19 cellular contexts compared by ENCODE assay signal in genomic region chr9:6869081-6869948, GRCh38.
DNase-seq lines count a peak whose midpoint lies in the region; ATAC-seq and TF ChIP-seq lines count a peak whose summit lies in the region.
"Had no signal": no experiment of that assay in that cellular context is flagged by ENCODE, and none has a peak within 500 bp of the region (broad histone marks: within the 10 kb centered on the region; RNA-seq: fewer than 3 reads in every experiment).

No MANE protein-coding gene starts in this region.

- H3K27me3 Mint-ChIP-seq in H9 (ENCODE audit: low read depth) = no peaks in the 10 kb centered on the region
- no peaks in the 10 kb centered on the region for H3K27me3 Mint-ChIP-seq in activated CD8-positive, alpha-beta T cell treated with anti-CD3 and anti-CD28 coated beads, Interleukin-2, amount 10 ng/mL, durations not matched to agents 7 days and 5 days (ENCODE audit: low read depth)

- H3K18ac ChIP-seq in H9 (ENCODE audit: insufficient read length, low read depth, low read length) = no peak overlapping the region

- H3K27me3 ChIP-seq in H9 (ENCODE audit: insufficient read depth, low read length) (no peaks in the 10 kb centered on the region), gastroesophageal sphincter (no peaks in the 10 kb centered on the region)
- H3K27me3 ChIP-seq: adrenal gland, dorsolateral prefrontal cortex, pancreas, spleen had no signal

- no peak overlapping the region for H2BK15ac ChIP-seq in H9 (ENCODE audit: low read depth, low read length)

- no peak overlapping the region for H2BK20ac ChIP-seq in H9 (ENCODE audit: low read depth, low read length, poor library complexity, severe bottlenecking)

- H3K27ac Mint-ChIP-seq in H9 = peak overlapping the region; percentile 17 to 73 (median 66); a peak in 4 of 7 replicates
- H3K27ac Mint-ChIP-seq in activated CD8-positive, alpha-beta T cell treated with anti-CD3 and anti-CD28 coated beads, Interleukin-2, amount 10 ng/mL, durations not matched to agents 7 days and 5 days = peak overlapping the region; percentile 53

- peaks cover 3 to 10% of the 10 kb centered on the region in 2 experiments for H3K9me3 Mint-ChIP-seq in H9
- H3K9me3 Mint-ChIP-seq in activated CD8-positive, alpha-beta T cell treated with anti-CD3 and anti-CD28 coated beads, Interleukin-2, amount 10 ng/mL, durations not matched to agents 7 days and 5 days (ENCODE audit: insufficient read depth) = peaks cover 10% of the 10 kb centered on the region

- no peak overlapping the region for H3K56ac ChIP-seq in H9 (ENCODE audit: insufficient read length, low read depth, low read length)

- intact Hi-C loops in left ventricle myocardium superior (cut with micrococcal nuclease) = no loop called here

- TF ChIP-seq POLR2A in gastroesophageal sphincter (IDR thresholded peaks at IDR 0.05) = no peak

- peaks cover 5 to 10% (median 5%) of the 10 kb centered on the region in 3 experiments for H3K36me3 Mint-ChIP-seq in H9 (ENCODE audit: insufficient read depth in 1 of 3, low read depth in 3 of 3)
- peaks cover 39% of the 10 kb centered on the region for H3K36me3 Mint-ChIP-seq in activated CD8-positive, alpha-beta T cell treated with anti-CD3 and anti-CD28 coated beads, Interleukin-2, amount 10 ng/mL, durations not matched to agents 7 days and 5 days (ENCODE audit: low read depth)

- H3K9ac ChIP-seq in H9 (ENCODE audit: extremely low read depth, insufficient read length, low read length) = no peak overlapping the region
- H3K9ac ChIP-seq: KMS-11 had no signal

- no peak overlapping the region for H2AK5ac ChIP-seq in H9 (ENCODE audit: insufficient read length, low read length)

- DNase-seq in AG10803 (ENCODE audit: low read depth) = peak; percentile 4
- peak; percentile 45 for DNase-seq in H9
- DNase-seq in activated CD8-positive, alpha-beta T cell treated with anti-CD3 and anti-CD28 coated beads, Interleukin-2, amount 10 ng/mL, durations not matched to agents 7 days and 5 days = peak; percentile 30
- no peak for DNase-seq in left ventricle myocardium superior
- no peak for DNase-seq in COLO829 (ENCODE audit: low spot score)
- DNase-seq: activated T-cell treated with anti-CD3 and anti-CD28 coated beads for 4 hours, adrenal gland, HCEC 1CT, midbrain, NCI-H1417 treated with DMSO at 0.1 percent for 48 hours, NCI-H524, pancreas, spleen had no signal

- no peaks in the 10 kb centered on the region for H4K20me1 ChIP-seq in H9 (ENCODE audit: control insufficient read depth, insufficient read depth, insufficient read length)

- peak; percentile 63 for ATAC-seq in activated CD8-positive, alpha-beta T cell treated with anti-CD3 and anti-CD28 coated beads, Interleukin-2, amount 10 ng/mL, durations not matched to agents 7 days and 5 days
- ATAC-seq in left ventricle myocardium superior = peak; percentile 82
- ATAC-seq in GM18519 (IDR thresholded peaks at IDR 0.05; ENCODE audit: low FRiP score, unreplicated experiment) = no peak
- ATAC-seq in gastroesophageal sphincter = no peak
- ATAC-seq in HG03045 (IDR thresholded peaks at IDR 0.05; ENCODE audit: unreplicated experiment) = no peak
- ATAC-seq: activated CD4-positive, CD25-positive, alpha-beta regulatory T cell treated with anti-CD3 and anti-CD28 coated beads, Interleukin-2, amount 50 U/mL, for 24 hours; pancreas had no signal

- H3K4me1 ChIP-seq in H9 (ENCODE audit: insufficient read depth, low read length) (peaks cover 7% of the 10 kb centered on the region; the same call in 1 of the 2 replicates), gastroesophageal sphincter (peaks cover 0 to 9% (median 0%) of the 10 kb centered on the region in 3 donors)

- WGBS in H9 (ENCODE audit: extremely low coverage, insufficient read length, low lambda C conversion rate) = no CpG with 5 or more reads among the region's 5 CpGs
- WGBS in gastroesophageal sphincter (ENCODE audit: low coverage in 1 of 2), 2 donors = 56 to 73% methylated on average over 2 to 3 of the region's 5 CpGs

- H3K79me1 ChIP-seq in H9 (ENCODE audit: insufficient read depth, low read depth, low read length, poor library complexity, severe bottlenecking) = no peaks in the 10 kb centered on the region

- H4K8ac ChIP-seq in H9 (replicated peaks; ENCODE audit: insufficient read length, low read depth, low read length) = no peak overlapping the region

- peaks cover 22 to 30% of the 10 kb centered on the region in 2 experiments for H3K4me1 Mint-ChIP-seq in H9
- peaks cover 40% of the 10 kb centered on the region for H3K4me1 Mint-ChIP-seq in activated CD8-positive, alpha-beta T cell treated with anti-CD3 and anti-CD28 coated beads, Interleukin-2, amount 10 ng/mL, durations not matched to agents 7 days and 5 days (ENCODE audit: low read depth)

- H3K9me3 ChIP-seq in H9 (ENCODE audit: control insufficient read depth, low read depth, low read length) = no peaks in the 10 kb centered on the region
- H3K9me3 ChIP-seq in gastroesophageal sphincter = peaks cover 0 to 9% (median 0%) of the 10 kb centered on the region in 3 donors
- H3K9me3 ChIP-seq: pancreas had no signal

- no peak overlapping the region for H3T11ph ChIP-seq in H9 (ENCODE audit: low read length)

- H3K14ac ChIP-seq in H9 (ENCODE audit: insufficient read depth, low read length) = 0 out of 2 replicates have a peak overlapping the region, but pooled peaks have one; percentile 16

- POLR2A ChIA-PET in activated CD8-positive, alpha-beta T cell treated with anti-CD3 and anti-CD28 coated beads, Interleukin-2, amount 10 ng/mL, durations not matched to agents 7 days and 5 days (lab: Charles Lee) = interaction anchor here (1.0 kb wide), 1 partner anchor 24 kb away, joined by 3 read pairs; no protein-coding TSS in a partner anchor

- H3K4ac ChIP-seq in H9 (ENCODE audit: low read depth, low read length) = no peak overlapping the region

- H3K4me3 ChIP-seq in AG10803 (ENCODE audit: low read length) (no peak overlapping the region), gastroesophageal sphincter (no peak overlapping the region)
- H3K4me3 ChIP-seq: adrenal gland, dorsolateral prefrontal cortex, pancreas, spleen had no signal

- H3K23me2 ChIP-seq in H9 (ENCODE audit: insufficient read length, low read depth, low read length, poor library complexity, severe bottlenecking) = no peaks in the 10 kb centered on the region

- no peaks in the 10 kb centered on the region for H3K36me3 ChIP-seq in gastroesophageal sphincter
- H3K36me3 ChIP-seq: adrenal gland, pancreas had no signal

- no peak overlapping the region for H3K23ac ChIP-seq in H9 (ENCODE audit: insufficient read length, low read depth, low read length)

- no peak for TF ChIP-seq EP300 in gastroesophageal sphincter (IDR thresholded peaks at IDR 0.05)

- no peak overlapping the region for H2AFZ ChIP-seq in H9 (ENCODE audit: low read length)

- TF ChIP-seq CTCF in AG10803 (conservative IDR thresholded peaks at IDR 0.05; ENCODE audit: low read length) (no peak), H9 (conservative IDR thresholded peaks at IDR 0.05) (no peak), gastroesophageal sphincter (IDR thresholded peaks at IDR 0.05) (no peak)

- H2BK120ac ChIP-seq in H9 (ENCODE audit: low read depth, low read length, poor library complexity, severe bottlenecking) = no peak overlapping the region

- CTCF ChIA-PET in activated CD8-positive, alpha-beta T cell treated with anti-CD3 and anti-CD28 coated beads, Interleukin-2, amount 10 ng/mL, durations not matched to agents 7 days and 5 days (lab: Charles Lee) = interaction anchor here (1.1 kb wide), 1 partner anchor 42 kb away, joined by 6 read pairs; no protein-coding TSS in a partner anchor

- no peak overlapping the region for H2BK12ac ChIP-seq in H9 (ENCODE audit: insufficient read length, low read depth, low read length)

- H3K27ac ChIP-seq in H9 (ENCODE audit: insufficient read length, low read depth, low read length) (no peak overlapping the region), gastroesophageal sphincter (no peak overlapping the region)
- H3K27ac ChIP-seq: adrenal gland, KMS-11, pancreas, spleen had no signal

- H4K5ac ChIP-seq in H9 (ENCODE audit: insufficient read length, low read depth, low read length) = no peak overlapping the region

- no peak overlapping the region for H2BK5ac ChIP-seq in H9 (ENCODE audit: insufficient read length, low read length)

- H3K4me3 Mint-ChIP-seq in H9 = peak overlapping the region in 1 of 2 experiments; percentile 31; a peak in 3 of 5 replicates
- peak overlapping the region; percentile 16 for H3K4me3 Mint-ChIP-seq in activated CD8-positive, alpha-beta T cell treated with anti-CD3 and anti-CD28 coated beads, Interleukin-2, amount 10 ng/mL, durations not matched to agents 7 days and 5 days

- H3K4me2 ChIP-seq in H9 (ENCODE audit: insufficient read depth, insufficient read length, low read length) = peak overlapping the region; percentile 0
- H3K4me2 ChIP-seq: KMS-11 had no signal

- H3K79me2 ChIP-seq in H9 (ENCODE audit: insufficient read depth, low read length) = no peaks in the 10 kb centered on the region

- no peak overlapping the region for H4K91ac ChIP-seq in H9 (ENCODE audit: insufficient read length, low read depth, low read length)

Comparison
In these comparisons a context has a peak if more than half of its experiments do, and no peak if none do; other contexts are left out.
1. DNase-seq: peak in AG10803 (single experiment), H9 (single experiment) and activated CD8-positive, alpha-beta T cell treated with anti-CD3 and anti-CD28 coated beads, Interleukin-2, amount 10 ng/mL, durations not matched to agents 7 days and 5 days (single experiment); none in left ventricle myocardium superior (single experiment) and COLO829 (single experiment).
2. ATAC-seq: peak in activated CD8-positive, alpha-beta T cell treated with anti-CD3 and anti-CD28 coated beads, Interleukin-2, amount 10 ng/mL, durations not matched to agents 7 days and 5 days (single experiment) and left ventricle myocardium superior (single experiment); none in GM18519 (single experiment), gastroesophageal sphincter (single experiment) and HG03045 (single experiment).